ENCODE assay signal across 1 cellular context in the genomic region with DNA sequence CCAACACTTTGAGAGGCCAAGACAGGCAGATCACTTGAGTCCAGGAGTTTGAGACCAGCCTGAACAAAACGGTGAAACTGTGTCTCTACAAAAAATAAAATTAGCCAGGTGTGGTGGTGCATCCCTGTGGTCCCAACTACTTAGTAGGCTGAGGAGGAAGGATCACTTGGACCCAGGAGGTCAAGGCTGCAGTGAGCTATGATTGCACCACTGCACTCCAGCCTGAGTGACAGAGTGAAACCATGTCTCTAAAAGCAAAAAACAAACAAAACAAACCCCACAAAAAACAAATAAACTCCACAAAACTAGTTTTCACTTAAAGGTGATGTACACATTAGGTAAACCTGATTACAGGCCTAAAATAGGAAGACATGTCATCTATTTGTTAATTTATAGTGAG.
TF ChIP-seq lines count a peak whose summit lies in the region.

No MANE protein-coding gene starts in this region.

TF ChIP-seq in A549, 52 proteins besides CTCF, POLR2A, EP300 and RAD21 (continued from another document):
- TF ChIP-seq, protein P1, sequence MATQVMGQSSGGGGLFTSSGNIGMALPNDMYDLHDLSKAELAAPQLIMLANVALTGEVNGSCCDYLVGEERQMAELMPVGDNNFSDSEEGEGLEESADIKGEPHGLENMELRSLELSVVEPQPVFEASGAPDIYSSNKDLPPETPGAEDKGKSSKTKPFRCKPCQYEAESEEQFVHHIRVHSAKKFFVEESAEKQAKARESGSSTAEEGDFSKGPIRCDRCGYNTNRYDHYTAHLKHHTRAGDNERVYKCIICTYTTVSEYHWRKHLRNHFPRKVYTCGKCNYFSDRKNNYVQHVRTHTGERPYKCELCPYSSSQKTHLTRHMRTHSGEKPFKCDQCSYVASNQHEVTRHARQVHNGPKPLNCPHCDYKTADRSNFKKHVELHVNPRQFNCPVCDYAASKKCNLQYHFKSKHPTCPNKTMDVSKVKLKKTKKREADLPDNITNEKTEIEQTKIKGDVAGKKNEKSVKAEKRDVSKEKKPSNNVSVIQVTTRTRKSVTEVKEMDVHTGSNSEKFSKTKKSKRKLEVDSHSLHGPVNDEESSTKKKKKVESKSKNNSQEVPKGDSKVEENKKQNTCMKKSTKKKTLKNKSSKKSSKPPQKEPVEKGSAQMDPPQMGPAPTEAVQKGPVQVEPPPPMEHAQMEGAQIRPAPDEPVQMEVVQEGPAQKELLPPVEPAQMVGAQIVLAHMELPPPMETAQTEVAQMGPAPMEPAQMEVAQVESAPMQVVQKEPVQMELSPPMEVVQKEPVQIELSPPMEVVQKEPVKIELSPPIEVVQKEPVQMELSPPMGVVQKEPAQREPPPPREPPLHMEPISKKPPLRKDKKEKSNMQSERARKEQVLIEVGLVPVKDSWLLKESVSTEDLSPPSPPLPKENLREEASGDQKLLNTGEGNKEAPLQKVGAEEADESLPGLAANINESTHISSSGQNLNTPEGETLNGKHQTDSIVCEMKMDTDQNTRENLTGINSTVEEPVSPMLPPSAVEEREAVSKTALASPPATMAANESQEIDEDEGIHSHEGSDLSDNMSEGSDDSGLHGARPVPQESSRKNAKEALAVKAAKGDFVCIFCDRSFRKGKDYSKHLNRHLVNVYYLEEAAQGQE (IDR thresholded peaks at IDR 0.05), result no peak
- TF ChIP-seq ZSCAN20 (CRISPR knock-in tag; IDR thresholded peaks at IDR 0.05) (no peak), CBX8 (IDR thresholded peaks at IDR 0.05) (no peak), JUN (IDR thresholded peaks at IDR 0.05) (no peak), KDM1A (IDR thresholded peaks at IDR 0.05; ENCODE audit: low read depth) (no peak), PHF8 (IDR thresholded peaks at IDR 0.05; ENCODE audit: borderline replicate concordance, low read depth) (no peak), RFX5 (IDR thresholded peaks at IDR 0.05) (no peak), HES2 (IDR thresholded peaks at IDR 0.05) (no peak), RARB (CRISPR knock-in tag; IDR thresholded peaks at IDR 0.05) (no peak), ESRRA (IDR thresholded peaks at IDR 0.05; ENCODE audit: borderline replicate concordance, low read length) (no peak), CBX2 (IDR thresholded peaks at IDR 0.05; ENCODE audit: borderline replicate concordance, low read depth) (no peak), HOXB13 (CRISPR knock-in tag; IDR thresholded peaks at IDR 0.05; ENCODE audit: low read depth) (no peak), HOXB5 (CRISPR knock-in tag; IDR thresholded peaks at IDR 0.05) (no peak), FOSL2 (IDR thresholded peaks at IDR 0.05) (no peak), FOSL2 (CRISPR knock-in tag; IDR thresholded peaks at IDR 0.05) (no peak), FOSB (CRISPR knock-in tag; IDR thresholded peaks at IDR 0.05) (no peak), MAFK (IDR thresholded peaks at IDR 0.05; ENCODE audit: partially characterized antibody) (no peak)
- TF ChIP-seq, protein P2, sequence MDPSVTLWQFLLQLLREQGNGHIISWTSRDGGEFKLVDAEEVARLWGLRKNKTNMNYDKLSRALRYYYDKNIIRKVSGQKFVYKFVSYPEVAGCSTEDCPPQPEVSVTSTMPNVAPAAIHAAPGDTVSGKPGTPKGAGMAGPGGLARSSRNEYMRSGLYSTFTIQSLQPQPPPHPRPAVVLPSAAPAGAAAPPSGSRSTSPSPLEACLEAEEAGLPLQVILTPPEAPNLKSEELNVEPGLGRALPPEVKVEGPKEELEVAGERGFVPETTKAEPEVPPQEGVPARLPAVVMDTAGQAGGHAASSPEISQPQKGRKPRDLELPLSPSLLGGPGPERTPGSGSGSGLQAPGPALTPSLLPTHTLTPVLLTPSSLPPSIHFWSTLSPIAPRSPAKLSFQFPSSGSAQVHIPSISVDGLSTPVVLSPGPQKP (IDR thresholded peaks at IDR 0.05; ENCODE audit: low read depth, low read length), result no peak
TF ChIP-seq in A549: peak in this region for 0.
